ENCODE assay signal across 11 cellular contexts in genomic region chr1:203200059-203200553, GRCh38. TPM values are rescaled to one million over a fixed set of nuclear protein-coding genes. Genes with fewer than 3 reads are reported as not detected.
DNase-seq lines count a peak whose midpoint lies in the region; ATAC-seq and TF ChIP-seq lines count a peak whose summit lies in the region.
"Had no signal": no experiment of that assay in that cellular context is flagged by ENCODE, and none has a peak within 500 bp of the region (broad histone marks: within the 10 kb centered on the region; RNA-seq: fewer than 3 reads in every experiment).

No MANE protein-coding gene starts in this region.

- ATAC-seq in heart right ventricle (peak; percentile 52 to 75 (median 70)), HG03571 (IDR thresholded peaks at IDR 0.05; ENCODE audit: unreplicated experiment) (no peak)

- intact Hi-C loops in heart right ventricle (cut with DNase I) (no loop called here), sigmoid colon (cut with DNase I) (no loop called here)

- H3F3A ChIP-seq in SK-N-SH (replicated peaks; ENCODE audit: insufficient read depth): no peaks in the 10 kb centered on the region

- TF ChIP-seq POLR2A in sigmoid colon (IDR thresholded peaks at IDR 0.05): no peak

- H3K36me3 ChIP-seq in heart right ventricle: no peaks in the 10 kb centered on the region
- no peaks in the 10 kb centered on the region for H3K36me3 ChIP-seq in sigmoid colon
- no peaks in the 10 kb centered on the region for H3K36me3 ChIP-seq in SK-N-SH (replicated peaks in 1 of 2; ENCODE audit: control insufficient read depth in 1 of 2, insufficient read depth in 2 of 2, low read length in 1 of 2)

- H3K9me3 ChIP-seq in heart right ventricle: no peaks in the 10 kb centered on the region
- no peaks in the 10 kb centered on the region for H3K9me3 ChIP-seq in sigmoid colon
- H3K9me3 ChIP-seq in SK-N-SH: no peaks in the 10 kb centered on the region

- POLR2A ChIA-PET in SK-N-SH (lab: Yijun Ruan, JAX): interaction anchor here (0.6 kb wide), 1 partner anchor 121 kb away, joined by 5 read pairs; no protein-coding TSS in a partner anchor

- TF ChIP-seq CTCF in heart right ventricle (IDR thresholded peaks at IDR 0.05) (no peak), sigmoid colon (IDR thresholded peaks at IDR 0.05) (no peak), SK-N-SH (IDR thresholded peaks at IDR 0.05) (no peak)

- TF ChIP-seq EP300 in sigmoid colon (IDR thresholded peaks at IDR 0.05) (no peak), SK-N-SH (IDR thresholded peaks at IDR 0.05; ENCODE audit: borderline replicate concordance in 1 of 2, low read depth in 1 of 2, low read length in 1 of 2) (no peak)

- no peak for TF ChIP-seq RAD21 in SK-N-SH (IDR thresholded peaks at IDR 0.05; ENCODE audit: low read length)

- H3K27me3 ChIP-seq in heart right ventricle (peaks cover 0 to 3% (median 0%) of the 10 kb centered on the region in 7 donors), sigmoid colon (no peaks in the 10 kb centered on the region), SK-N-SH (ENCODE audit: insufficient read depth) (peaks cover 9% of the 10 kb centered on the region; the same call in 1 of the 2 replicates)

- H2AFZ ChIP-seq in SK-N-SH (ENCODE audit: low read depth): no peak overlapping the region

- H3K27ac ChIP-seq in heart right ventricle (peak overlapping the region in 8 of 10 donors; percentile 14 to 70 (median 42)), sigmoid colon (peak overlapping the region; percentile 36 to 66 (median 47)), SK-N-SH (ENCODE audit: low read depth in 2 of 2, low read length in 1 of 2) (no peak overlapping the region)
- H3K27ac ChIP-seq: KMS-11 had no signal

- CTCF ChIA-PET in SK-N-SH (lab: Yijun Ruan, JAX): interaction anchor here (0.8 to 2.8 kb wide), 6 partner anchors 12 to 161 kb away, joined by 3 to 17 read pairs (median 6); no protein-coding TSS in a partner anchor

- H3K4me3 ChIP-seq in heart right ventricle (no peak overlapping the region), sigmoid colon (no peak overlapping the region), SK-N-SH (ENCODE audit: low read depth in 2 of 2, low read length in 1 of 2) (no peak overlapping the region)

- H3K9ac ChIP-seq in SK-N-SH: no peak overlapping the region
- H3K9ac ChIP-seq: KMS-11 had no signal

- no peaks in the 10 kb centered on the region for H4K20me1 ChIP-seq in SK-N-SH (ENCODE audit: insufficient read depth)

- H3K4me1 ChIP-seq in heart right ventricle (peaks cover 0 to 46% (median 16%) of the 10 kb centered on the region in 9 donors), sigmoid colon (no peaks in the 10 kb centered on the region), SK-N-SH (ENCODE audit: control insufficient read depth in 1 of 2, insufficient read depth in 2 of 2, low read depth in 1 of 2, low read length in 1 of 2) (no peaks in the 10 kb centered on the region)

- 35 to 51% methylated on average over 7 of the region's 7 CpGs for WGBS in heart right ventricle, 2 donors
- WGBS in sigmoid colon, 2 donors: 69 to 70% methylated on average over 7 of the region's 7 CpGs
- WGBS in SK-N-SH (ENCODE audit: low lambda C conversion rate): 57% methylated on average over 7 of the region's 7 CpGs

- H3K9me2 ChIP-seq in SK-N-SH: no peaks in the 10 kb centered on the region

- H3K4me2 ChIP-seq in SK-N-SH: no peak overlapping the region
- H3K4me2 ChIP-seq: KMS-11 had no signal

- DNase-seq in COLO829 (ENCODE audit: low spot score) (peak; percentile 83), amniotic epithelial cell (ENCODE audit: low read depth) (peak; percentile 96), heart right ventricle (no peak), sigmoid colon (peak; percentile 72), NCI-H2196 (lab: John Stamatoyannopoulos, UW; ENCODE audit: unreplicated experiment) (no peak), iPS-NIHi11 (ENCODE audit: low spot score) (no peak), SK-N-SH (no peak)
- DNase-seq: activated CD8-positive, alpha-beta memory T cell treated with anti-CD3 and anti-CD28 coated beads for 24 hours; naive B cell had no signal

- no peaks in the 10 kb centered on the region for H3K79me2 ChIP-seq in SK-N-SH (ENCODE audit: insufficient read depth)

TF ChIP-seq in SK-N-SH, 30 proteins besides CTCF, POLR2A, EP300 and RAD21:
- TF ChIP-seq TCF12 (IDR thresholded peaks at IDR 0.05): no peak
- no peak for TF ChIP-seq ZBTB33 (IDR thresholded peaks at IDR 0.05; ENCODE audit: borderline replicate concordance, low read depth)
- TF ChIP-seq TAF1 (IDR thresholded peaks at IDR 0.05; ENCODE audit: borderline replicate concordance, low read depth, low read length): no peak
- TF ChIP-seq RCOR1 (IDR thresholded peaks at IDR 0.05; ENCODE audit: low read length): no peak
- no peak for TF ChIP-seq PBX3 (IDR thresholded peaks at IDR 0.05)
- no peak for TF ChIP-seq USF1 (IDR thresholded peaks at IDR 0.05; ENCODE audit: borderline replicate concordance, low read depth)
- TF ChIP-seq NRF1 (IDR thresholded peaks at IDR 0.05; ENCODE audit: low read depth, low read length): no peak
- no peak for TF ChIP-seq YY1 (IDR thresholded peaks at IDR 0.05; ENCODE audit: low read depth)
- no peak for TF ChIP-seq RXRA (IDR thresholded peaks at IDR 0.05; ENCODE audit: borderline replicate concordance, low read depth)
- no peak for TF ChIP-seq GATA2 (CRISPR knock-in tag; IDR thresholded peaks at IDR 0.05)
- TF ChIP-seq MXI1 (IDR thresholded peaks at IDR 0.05; ENCODE audit: low read depth, low read length): no peak

RNA-seq across cellular contexts. Expression of gene CHI3L1, which starts 13.6 kb away (rescaled TPM):
- total RNA-seq in heart right ventricle: 10 to 100 TPM in 1 of 10 donors, 1 to 10 TPM in 3, under 1 TPM in 5, not detected in 1; 0.15 to 11.0 (median 0.42) TPM
- polyA plus RNA-seq in heart right ventricle: 10 to 100 TPM in 1 of 2 donors, 1 to 10 TPM in 1; 2.2 to 14.3 TPM
- 1 to 10 TPM in 3 of 4 donors, not detected in 1; 2.2 to 9.1 (median 2.6) TPM for total RNA-seq in sigmoid colon
- polyA plus RNA-seq in sigmoid colon: 10 to 100 TPM in 1 of 3 donors, 1 to 10 TPM in 2; 1.2 to 28.8 (median 4.9) TPM
- polyA plus RNA-seq in SK-N-SH (2012; rRNA removed): not detected in 2 replicates
- not detected in 2 replicates for polyA plus RNA-seq in SK-N-SH (2012; cell fraction: cytosol; rRNA removed)
- polyA plus RNA-seq in SK-N-SH (2012; cell fraction: nucleus; rRNA removed): 0.02 TPM in 1 of 2 replicates, not detected in the other

RNA-seq across cellular contexts. Expression of gene MYBPH, which starts 24.5 kb away (rescaled TPM):
- total RNA-seq in heart right ventricle (not detected), sigmoid colon (not detected)
- polyA plus RNA-seq in heart right ventricle (not detected), sigmoid colon (not detected), SK-N-SH (2012; rRNA removed) (0.12 TPM in 1 of 2 replicates, not detected in the other)
- not detected in 2 replicates for polyA plus RNA-seq in SK-N-SH (2012; cell fraction: cytosol; rRNA removed)
- 0.04 and 0.08 TPM in 2 replicates for polyA plus RNA-seq in SK-N-SH (2012; cell fraction: nucleus; rRNA removed)

RNA-seq across cellular contexts. Expression of gene CHIT1, which starts 29.4 kb away (rescaled TPM):
- 1 to 10 TPM in 1 of 10 donors, under 1 TPM in 5, not detected in 4; 0.05 to 1.3 (median 0.28) TPM for total RNA-seq in heart right ventricle
- polyA plus RNA-seq in heart right ventricle: not detected
- total RNA-seq in sigmoid colon: not detected
- under 1 TPM in 1 of 3 donors, not detected in 2; 0.98 TPM for polyA plus RNA-seq in sigmoid colon
- polyA plus RNA-seq in SK-N-SH (2012; rRNA removed): not detected in 2 replicates
- polyA plus RNA-seq in SK-N-SH (2012; cell fraction: cytosol; rRNA removed): not detected in 2 replicates
- 0.01 TPM in 2 replicates for polyA plus RNA-seq in SK-N-SH (2012; cell fraction: nucleus; rRNA removed)

Comparison
In these comparisons a context has a peak if more than half of its experiments do, and no peak if none do; other contexts are left out.
1. DNase-seq: peak in COLO829 (single experiment), amniotic epithelial cell (single experiment) and sigmoid colon (single experiment); none in heart right ventricle (0 of 2), NCI-H2196 (single experiment), iPS-NIHi11 (single experiment) and SK-N-SH (single experiment).
2. H3K27ac ChIP-seq: peak in heart right ventricle (8 of 10) and sigmoid colon (4 of 4); none in SK-N-SH (0 of 2).